8 cellular contexts compared by ENCODE assay signal in the genomic region with DNA sequence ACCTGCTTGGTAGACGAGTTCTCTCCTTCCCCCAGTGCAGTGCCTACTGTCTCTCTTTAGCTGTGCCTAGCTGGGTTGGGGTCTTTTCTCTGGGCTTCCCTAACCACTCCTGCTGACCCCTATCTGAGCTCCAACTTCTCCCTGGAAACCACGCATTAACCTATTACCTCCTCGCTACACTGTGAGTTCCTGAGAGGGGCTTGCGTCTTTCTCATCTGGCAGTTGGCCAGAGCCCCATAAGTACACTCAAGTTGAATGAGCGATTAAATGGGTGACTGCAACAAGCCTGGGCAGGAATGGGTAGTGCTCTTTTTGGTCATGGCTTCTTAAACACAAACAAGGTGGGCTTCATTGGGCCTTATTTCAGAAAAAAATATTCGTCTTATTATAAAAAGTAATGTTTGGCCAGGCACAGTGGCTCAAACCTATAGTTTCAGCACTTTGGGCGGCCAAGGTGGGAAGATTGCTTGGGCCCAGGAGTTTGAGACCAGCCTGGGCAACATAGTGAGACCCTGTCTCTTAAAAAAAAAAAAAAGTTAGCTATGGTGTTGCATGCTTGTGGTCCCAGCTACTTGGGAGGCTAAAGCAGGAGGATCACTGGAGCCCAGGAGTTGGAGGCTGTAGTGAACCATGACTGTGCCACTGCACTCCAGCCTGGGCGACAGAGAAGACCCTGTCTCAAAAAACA. TPM values are rescaled to one million over a fixed set of nuclear protein-coding genes. Genes with fewer than 3 reads are reported as not detected.
A peak's percentile ranks its signal among the peaks of the same experiment; 100 is the strongest.
DNase-seq lines count a peak whose midpoint lies in the region; ATAC-seq and TF ChIP-seq lines count a peak whose summit lies in the region.

No MANE protein-coding gene starts in this region.

- intact Hi-C loops in activated CD4-positive, alpha-beta memory T cell treated with anti-CD3 and anti-CD28 coated beads for 36 hours (cut with micrococcal nuclease), result loop anchor here (1.0 kb wide), 3 partner anchors 13 to 56 kb away; partner anchors contain the start of gene SYPL1

- no peaks in the 10 kb centered on the region for H3K9me3 Mint-ChIP-seq in activated CD4-positive, alpha-beta memory T cell treated with anti-CD3 and anti-CD28 coated beads for 36 hours
- H3K9me3 Mint-ChIP-seq in mesothelial cell of epicardium, result no peaks in the 10 kb centered on the region

- CTCF ChIA-PET in activated CD4-positive, alpha-beta memory T cell treated with anti-CD3 and anti-CD28 coated beads for 36 hours (lab: Charles Lee), result interaction anchor here (1.5 to 2.6 kb wide), 6 partner anchors 13 to 106 kb away, joined by 3 to 20 read pairs (median 6); no protein-coding TSS in a partner anchor

- H3K4me1 Mint-ChIP-seq in activated CD4-positive, alpha-beta memory T cell treated with anti-CD3 and anti-CD28 coated beads for 36 hours (ENCODE audit: low read depth), result peaks cover 26% of the 10 kb centered on the region
- H3K4me1 Mint-ChIP-seq in mesothelial cell of epicardium, result peaks cover 64% of the 10 kb centered on the region

- POLR2A ChIA-PET in activated CD4-positive, alpha-beta memory T cell treated with anti-CD3 and anti-CD28 coated beads for 36 hours (lab: Charles Lee), result interaction anchor here (1.0 to 1.3 kb wide), 2 partner anchors 41 kb away, joined by 3 to 12 read pairs; partner anchors contain the start of gene SYPL1

- ATAC-seq in GM18505 (IDR thresholded peaks at IDR 0.05; ENCODE audit: unreplicated experiment), result no peak
- ATAC-seq in HG02884 (IDR thresholded peaks at IDR 0.05; ENCODE audit: unreplicated experiment), result no peak

- no peak for TF ChIP-seq CTCF in mesothelial cell of epicardium (IDR thresholded peaks at IDR 0.05; ENCODE audit: unreplicated experiment)

- TF ChIP-seq POLR2A in GM18505 (IDR thresholded peaks at IDR 0.05; ENCODE audit: borderline replicate concordance, extremely low read depth, insufficient read depth, insufficient read length), result no peak

- DNase-seq in COR-L47 (lab: John Stamatoyannopoulos, UW) (peak; percentile 15), NCI-H1105 treated with DMSO at 0.1 percent for 48 hours (lab: John Stamatoyannopoulos, UW) (peak; percentile 95), mesothelial cell of epicardium (ENCODE audit: low spot score in 2 of 2, unreplicated experiment in 2 of 2) (no peak), NCI-H146 treated with DMSO at 0.1 percent for 48 hours (lab: John Stamatoyannopoulos, UW; ENCODE audit: unreplicated experiment) (no peak)
- DNase-seq in activated CD4-positive, alpha-beta memory T cell treated with anti-CD3 and anti-CD28 coated beads for 36 hours, result no peak
- DNase-seq in stimulated activated CD4-positive, alpha-beta T cell treated with anti-CD3 and anti-CD28 coated beads, Interleukin-4, amount 100 ng/mL, for 24 hours, result no peak

- no peaks in the 10 kb centered on the region for H3K27me3 Mint-ChIP-seq in activated CD4-positive, alpha-beta memory T cell treated with anti-CD3 and anti-CD28 coated beads for 36 hours
- H3K27me3 Mint-ChIP-seq in mesothelial cell of epicardium (ENCODE audit: low read depth), result peaks cover 8% of the 10 kb centered on the region

- peak overlapping the region; percentile 92 for H3K27ac Mint-ChIP-seq in activated CD4-positive, alpha-beta memory T cell treated with anti-CD3 and anti-CD28 coated beads for 36 hours
- peak overlapping the region; percentile 35 for H3K27ac Mint-ChIP-seq in mesothelial cell of epicardium

- H3K4me3 Mint-ChIP-seq in activated CD4-positive, alpha-beta memory T cell treated with anti-CD3 and anti-CD28 coated beads for 36 hours, result no peak overlapping the region
- peak overlapping the region; percentile 15 for H3K4me3 Mint-ChIP-seq in mesothelial cell of epicardium

- no peaks in the 10 kb centered on the region for H3K36me3 Mint-ChIP-seq in activated CD4-positive, alpha-beta memory T cell treated with anti-CD3 and anti-CD28 coated beads for 36 hours
- H3K36me3 Mint-ChIP-seq in mesothelial cell of epicardium, result no peaks in the 10 kb centered on the region

RNA-seq across cellular contexts. Expression of gene SYPL1, which starts 41.4 kb away (rescaled TPM):
- 10 to 100 TPM; 27.4 to 29.1 TPM for total RNA-seq in activated CD4-positive, alpha-beta memory T cell treated with anti-CD3 and anti-CD28 coated beads for 36 hours
- 63.9 to 64.3 TPM (median 64.0 TPM) in 3 replicates for total RNA-seq in mesothelial cell of epicardium

Comparison
In these comparisons a context has a peak if more than half of its experiments do, and no peak if none do; other contexts are left out.
1. DNase-seq: peak in COR-L47 (single experiment) and NCI-H1105 treated with DMSO at 0.1 percent for 48 hours (single experiment); none in activated CD4-positive, alpha-beta memory T cell treated with anti-CD3 and anti-CD28 coated beads for 36 hours (single experiment), mesothelial cell of epicardium (0 of 2), stimulated activated CD4-positive, alpha-beta T cell treated with anti-CD3 and anti-CD28 coated beads, Interleukin-4, amount 100 ng/mL, for 24 hours (single experiment) and NCI-H146 treated with DMSO at 0.1 percent for 48 hours (single experiment).